27 cellular contexts compared by ENCODE assay signal in genomic region chr2:232635820-232636219, GRCh38. TPM values are rescaled to one million over a fixed set of nuclear protein-coding genes. Genes with fewer than 3 reads are reported as not detected.
"Had no signal": no experiment of that assay in that cellular context is flagged by ENCODE, and none has a peak within 500 bp of the region (broad histone marks: within the 10 kb centered on the region; RNA-seq: fewer than 3 reads in every experiment).

No MANE protein-coding gene starts in this region.

- H3K4me3 ChIP-seq: body of pancreas, neural progenitor cell had no signal

- H3K27ac ChIP-seq: body of pancreas, neural progenitor cell, parathyroid adenoma, VCaP had no signal

- H3K27me3 ChIP-seq: right atrium auricular region had no signal

- ATAC-seq: activated naive CD4-positive, alpha-beta T cell treated with anti-CD3 and anti-CD28 coated beads, Interleukin-2, amount 50 U/mL, for 72 hours; activated T-cell treated with anti-CD3 and anti-CD28 coated beads, Interleukin-2, amount 50 U/mL, for 72 hours; body of pancreas; left colon; naive thymus-derived CD4-positive, alpha-beta T cell; stimulated activated effector memory CD8-positive, alpha-beta T cell treated with anti-CD3 and anti-CD28 coated beads, Interleukin-12 subunit alpha, Interleukin-12 subunit beta, amount 100 ng/mL, for 72 hours had no signal

- H3K4me1 ChIP-seq: parathyroid adenoma had no signal

- DNase-seq: activated CD4-positive, alpha-beta T cell treated with anti-CD3 and anti-CD28 coated beads for 4 hours; activated CD4-positive, alpha-beta T cell treated with anti-CD3 and anti-CD28 coated beads, Interleukin-2, amount 50 U/mL, for 4 hours; activated naive CD4-positive, alpha-beta T cell; activated T-cell treated with anti-CD3 and anti-CD28 coated beads for 4 hours; activated T-cell treated with anti-CD3 and anti-CD28 coated beads, Interleukin-2, amount 50 U/mL, for 72 hours; body of pancreas; effector CD4-positive, alpha-beta T cell; glutamatergic neuron; islet precursor cell; left colon; midbrain; naive thymus-derived CD4-positive, alpha-beta T cell; occipital lobe; stimulated activated CD4-positive, alpha-beta T cell treated with anti-CD3 and anti-CD28 coated beads, Interleukin-4, amount 100 ng/mL, for 1 hour; T-helper 9 cell had no signal

- H3K27ac Mint-ChIP-seq: activated T-cell treated with anti-CD3 and anti-CD28 coated beads, Interleukin-2, amount 50 U/mL, for 72 hours; dendritic cell treated with granulocyte-macrophage colony-stimulating factor and Interleukin-4, amounts not matched to agents 40 ng/mL and 50 ng/mL, for 4 days; memory B cell; neural progenitor cell; stimulated activated effector memory CD8-positive, alpha-beta T cell treated with anti-CD3 and anti-CD28 coated beads, Interleukin-12 subunit alpha, Interleukin-12 subunit beta, amount 100 ng/mL, for 72 hours; stimulated activated naive CD8-positive, alpha-beta T cell treated with anti-CD3 and anti-CD28 coated beads, Interleukin-15, Interleukin-2, amounts not matched to agents 100 ng/mL and 50 ng/mL, for 24 hours; T-helper 1 cell treated with Interleukin-12 subunit alpha and Interleukin-12 subunit beta and Interleukin-4 antibody, amounts not matched to agents 30 μg/mL and 1 μg/mL, for 36 hours had no signal

- H3K36me3 ChIP-seq: neural progenitor cell, right atrium auricular region, tibial nerve had no signal

- H3K9me3 ChIP-seq: body of pancreas, right atrium auricular region, tibial nerve had no signal

- H3K4me3 Mint-ChIP-seq: dendritic cell treated with granulocyte-macrophage colony-stimulating factor and Interleukin-4, amounts not matched to agents 40 ng/mL and 50 ng/mL, for 4 days; memory B cell; stimulated activated effector memory CD8-positive, alpha-beta T cell treated with anti-CD3 and anti-CD28 coated beads, Interleukin-12 subunit alpha, Interleukin-12 subunit beta, amount 100 ng/mL, for 72 hours; stimulated activated naive CD8-positive, alpha-beta T cell treated with anti-CD3 and anti-CD28 coated beads, Interleukin-15, Interleukin-2, amounts not matched to agents 100 ng/mL and 50 ng/mL, for 24 hours; T-helper 1 cell treated with Interleukin-12 subunit alpha and Interleukin-12 subunit beta and Interleukin-4 antibody, amounts not matched to agents 30 μg/mL and 1 μg/mL, for 36 hours had no signal

- H3K9me3 Mint-ChIP-seq: activated naive CD4-positive, alpha-beta T cell treated with anti-CD3 and anti-CD28 coated beads, Interleukin-2, amount 50 U/mL, for 72 hours; activated T-cell treated with anti-CD3 and anti-CD28 coated beads, Interleukin-2, amount 50 U/mL, for 72 hours; dendritic cell treated with granulocyte-macrophage colony-stimulating factor and Interleukin-4, amounts not matched to agents 40 ng/mL and 50 ng/mL, for 4 days; memory B cell; neural progenitor cell; stimulated activated effector memory CD8-positive, alpha-beta T cell treated with anti-CD3 and anti-CD28 coated beads, Interleukin-12 subunit alpha, Interleukin-12 subunit beta, amount 100 ng/mL, for 72 hours; stimulated activated naive CD8-positive, alpha-beta T cell treated with anti-CD3 and anti-CD28 coated beads, Interleukin-15, Interleukin-2, amounts not matched to agents 100 ng/mL and 50 ng/mL, for 24 hours; T-helper 1 cell treated with Interleukin-12 subunit alpha and Interleukin-12 subunit beta and Interleukin-4 antibody, amounts not matched to agents 30 μg/mL and 1 μg/mL, for 36 hours had no signal

- H3K36me3 Mint-ChIP-seq: stimulated activated effector memory CD8-positive, alpha-beta T cell treated with anti-CD3 and anti-CD28 coated beads, Interleukin-12 subunit alpha, Interleukin-12 subunit beta, amount 100 ng/mL, for 72 hours had no signal

RNA-seq across cellular contexts. Expression of gene EFHD1, which starts 2.4 kb away (rescaled TPM):
- total RNA-seq: pulmonary artery endothelial cell had no signal
